ENCODE assay signal across 8 cellular contexts in the genomic region with DNA sequence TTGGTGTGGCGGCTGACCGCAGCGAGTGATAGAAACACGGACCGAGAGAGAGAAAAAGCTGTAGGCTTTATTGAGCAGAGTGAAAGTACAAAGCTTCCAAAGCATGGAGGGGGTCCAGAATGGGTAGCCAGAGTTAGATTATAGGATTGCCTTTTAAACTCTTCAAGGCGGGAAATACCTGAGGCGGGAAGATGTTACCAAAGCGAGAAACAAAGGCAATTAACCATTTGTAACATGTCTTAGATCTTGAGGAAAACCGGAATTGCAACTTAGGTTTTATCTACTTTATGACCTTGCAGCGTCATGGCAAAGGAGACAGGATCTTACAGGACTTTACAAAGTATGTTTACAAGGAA.
DNase-seq lines count a peak whose midpoint lies in the region; ATAC-seq, FAIRE-seq and TF ChIP-seq lines count a peak whose summit lies in the region.
"Not testable (repeated sequence)": the region's sequence is repeated elsewhere in the genome, so short reads cannot be mapped to it uniquely, and the experiment has no call there.

No MANE protein-coding gene starts in this region.

- H3K79me1 ChIP-seq in mesenchymal stem cell (replicated peaks; ENCODE audit: low read length, poor library complexity, severe bottlenecking) = not testable (repeated sequence)

- TF ChIP-seq EP300 in suprapubic skin (IDR thresholded peaks at IDR 0.05) = not testable (repeated sequence)

- not testable (repeated sequence) for H3K9me3 ChIP-seq in CD4-positive, alpha-beta T cell (ENCODE audit: control insufficient read depth, low read length); Karpas-422 (ENCODE audit: low read length); WERI-Rb-1 (ENCODE audit: severe bottlenecking); mesenchymal stem cell (ENCODE audit: control insufficient read depth, low read length); pancreas; suprapubic skin

- DNase-seq in CD4-positive, alpha-beta T cell; Karpas-422; WERI-Rb-1; activated naive CD4-positive, alpha-beta T cell treated with anti-CD3 and anti-CD28 coated beads, Interleukin-2, amount 10 ng/mL, durations not matched to agents 7 days and 5 days; effector memory CD8-positive, alpha-beta T cell; mesenchymal stem cell; pancreas; suprapubic skin (ENCODE audit: low spot score in 2 of 2): not testable (repeated sequence)

- ATAC-seq in CD4-positive, alpha-beta T cell (ENCODE audit: poor library complexity); effector memory CD8-positive, alpha-beta T cell (replicated peaks): not testable (repeated sequence)
- ATAC-seq in pancreas = peak in 2 of 4 donors; percentile 10 to 21

- H3K4me3 Mint-ChIP-seq in CD4-positive, alpha-beta T cell = peak overlapping the region; percentile 78
- H3K4me3 Mint-ChIP-seq in activated naive CD4-positive, alpha-beta T cell treated with anti-CD3 and anti-CD28 coated beads, Interleukin-2, amount 10 ng/mL, durations not matched to agents 7 days and 5 days = not testable (repeated sequence)
- peak overlapping the region; percentile 86 to 100 for H3K4me3 Mint-ChIP-seq in effector memory CD8-positive, alpha-beta T cell

- H3K36me3 ChIP-seq in Karpas-422 (ENCODE audit: insufficient read depth, low read length); WERI-Rb-1; mesenchymal stem cell (ENCODE audit: control insufficient read depth in 1 of 2, insufficient read depth in 2 of 2, low read depth in 1 of 2, low read length in 2 of 2); pancreas; suprapubic skin: not testable (repeated sequence)

- TF ChIP-seq POLR2A in suprapubic skin (IDR thresholded peaks at IDR 0.05) = not testable (repeated sequence)

- H3K14ac ChIP-seq in mesenchymal stem cell (ENCODE audit: low read length in 2 of 2) = not testable (repeated sequence)

- not testable (repeated sequence) for H3K4me1 ChIP-seq in Karpas-422 (ENCODE audit: low read length); mesenchymal stem cell (ENCODE audit: control insufficient read depth, insufficient read depth, low read depth, low read length)
- H3K4me1 ChIP-seq in pancreas (peaks cover 0 to 18% (median 4%) of the 10 kb centered on the region in 3 donors), suprapubic skin (peaks cover 13% of the 10 kb centered on the region)

- H3K9me2 ChIP-seq in Karpas-422 (replicated peaks; ENCODE audit: insufficient read depth, low read length) = not testable (repeated sequence)

- not testable (repeated sequence) for H4K8ac ChIP-seq in mesenchymal stem cell (ENCODE audit: low read length)

- H2AK5ac ChIP-seq in mesenchymal stem cell (ENCODE audit: low read length, severe bottlenecking) = not testable (repeated sequence)

- H2BK12ac ChIP-seq in mesenchymal stem cell (ENCODE audit: low read length in 2 of 2) = peak overlapping the region in 1 of 2 experiments; percentile 21

- CTCF ChIA-PET in CD4-positive, alpha-beta T cell (lab: Charles Lee) = interaction anchor here (0.7 to 3.8 kb wide), 29 partner anchors 9 to 227 kb away, joined by 3 to 34 read pairs (median 6); a partner anchor contains a TSS
- CTCF ChIA-PET in activated naive CD4-positive, alpha-beta T cell treated with anti-CD3 and anti-CD28 coated beads, Interleukin-2, amount 10 ng/mL, durations not matched to agents 7 days and 5 days (lab: Charles Lee) = interaction anchor here (0.7 to 5.7 kb wide), 29 partner anchors 9 to 419 kb away, joined by 3 to 182 read pairs (median 5); a partner anchor contains a TSS

- H3K23ac ChIP-seq in mesenchymal stem cell (ENCODE audit: low read length in 2 of 2) = not testable (repeated sequence)

- not testable (repeated sequence) for H3K36me3 Mint-ChIP-seq in CD4-positive, alpha-beta T cell (ENCODE audit: low read depth); activated naive CD4-positive, alpha-beta T cell treated with anti-CD3 and anti-CD28 coated beads, Interleukin-2, amount 10 ng/mL, durations not matched to agents 7 days and 5 days
- H3K36me3 Mint-ChIP-seq in effector memory CD8-positive, alpha-beta T cell (ENCODE audit: insufficient read depth) = peaks cover 47% of the 10 kb centered on the region

- H3K18ac ChIP-seq in mesenchymal stem cell (ENCODE audit: low read depth in 1 of 2, low read length in 2 of 2) = peak overlapping the region in 1 of 2 experiments; percentile 15

- H3K4me2 ChIP-seq in Karpas-422 (ENCODE audit: low read depth, low read length, poor library complexity, severe bottlenecking) = peak overlapping the region; percentile 20
- not testable (repeated sequence) for H3K4me2 ChIP-seq in mesenchymal stem cell (ENCODE audit: low read length, poor library complexity, severe bottlenecking)

- POLR2A ChIA-PET in CD4-positive, alpha-beta T cell (lab: Charles Lee) = interaction anchor here (0.8 to 2.3 kb wide), 7 partner anchors 9 to 121 kb away, joined by 3 to 11 read pairs (median 4); no protein-coding TSS in a partner anchor

- peaks cover 44% of the 10 kb centered on the region for H3K4me1 Mint-ChIP-seq in CD4-positive, alpha-beta T cell (ENCODE audit: low read depth)
- H3K4me1 Mint-ChIP-seq in activated naive CD4-positive, alpha-beta T cell treated with anti-CD3 and anti-CD28 coated beads, Interleukin-2, amount 10 ng/mL, durations not matched to agents 7 days and 5 days = peaks cover 39% of the 10 kb centered on the region
- peaks cover 45 to 66% of the 10 kb centered on the region in 2 donors for H3K4me1 Mint-ChIP-seq in effector memory CD8-positive, alpha-beta T cell (ENCODE audit: low read depth in 2 of 2)

- peak overlapping the region; percentile 84 for H3K27ac Mint-ChIP-seq in CD4-positive, alpha-beta T cell
- H3K27ac Mint-ChIP-seq in activated naive CD4-positive, alpha-beta T cell treated with anti-CD3 and anti-CD28 coated beads, Interleukin-2, amount 10 ng/mL, durations not matched to agents 7 days and 5 days = peak overlapping the region; percentile 2
- peak overlapping the region; percentile 88 to 99 for H3K27ac Mint-ChIP-seq in effector memory CD8-positive, alpha-beta T cell

- intact Hi-C loops in CD4-positive, alpha-beta T cell (cut with DNase I, micrococcal nuclease) = loop anchor here in 1 of 2 experiments (5.0 kb wide), 1 partner anchor 119 kb away; no protein-coding TSS in a partner anchor
- intact Hi-C loops in pancreas (cut with DNase I) = not testable (repeated sequence)

- H2AFZ ChIP-seq in Karpas-422 (ENCODE audit: low read length) (peak overlapping the region; percentile 98), mesenchymal stem cell (ENCODE audit: low read depth, low read length) (peak overlapping the region; percentile 54)

- not testable (repeated sequence) for H3K27ac ChIP-seq in CD4-positive, alpha-beta T cell (ENCODE audit: low read depth, low read length); Karpas-422 (ENCODE audit: low read length); mesenchymal stem cell (ENCODE audit: low read length, poor library complexity, severe bottlenecking); suprapubic skin
- H3K27ac ChIP-seq in WERI-Rb-1 (peak overlapping the region; percentile 27; the same call in 1 of the 2 replicates), pancreas (peak overlapping the region in 3 of 4 donors; percentile 26 to 60 (median 41))

- H2BK5ac ChIP-seq in mesenchymal stem cell (ENCODE audit: low read depth, low read length, poor library complexity, severe bottlenecking) = not testable (repeated sequence)

- H3K9ac ChIP-seq in Karpas-422 (ENCODE audit: low read length) = peak overlapping the region; percentile 18; the same call in 1 of the 2 replicates
- peak overlapping the region; percentile 25 for H3K9ac ChIP-seq in mesenchymal stem cell (ENCODE audit: low read length)

- not testable (repeated sequence) for FAIRE-seq in pancreas (lab: Jason Lieb, UNC)

- not testable (repeated sequence) for H3K27me3 Mint-ChIP-seq in CD4-positive, alpha-beta T cell; activated naive CD4-positive, alpha-beta T cell treated with anti-CD3 and anti-CD28 coated beads, Interleukin-2, amount 10 ng/mL, durations not matched to agents 7 days and 5 days; effector memory CD8-positive, alpha-beta T cell

- H4K20me1 ChIP-seq in Karpas-422 (ENCODE audit: insufficient read depth, low read depth, low read length) = not testable (repeated sequence)

- not testable (repeated sequence) for H2BK120ac ChIP-seq in mesenchymal stem cell (ENCODE audit: low read depth, low read length)

- not testable (repeated sequence) for H3K27me3 ChIP-seq in CD4-positive, alpha-beta T cell (ENCODE audit: control insufficient read depth, insufficient read depth, low read length); Karpas-422 (ENCODE audit: low read length); WERI-Rb-1 (ENCODE audit: insufficient read depth, low read depth, severe bottlenecking); mesenchymal stem cell (ENCODE audit: control insufficient read depth in 1 of 2, insufficient read depth in 1 of 2, low read length in 2 of 2); pancreas; suprapubic skin

- H2BK15ac ChIP-seq in mesenchymal stem cell (ENCODE audit: low read depth, poor library complexity, severe bottlenecking) = not testable (repeated sequence)

- not testable (repeated sequence) for TF ChIP-seq CTCF in CD4-positive, alpha-beta T cell (IDR thresholded peaks at IDR 0.05); WERI-Rb-1 (IDR thresholded peaks at IDR 0.05; ENCODE audit: low read depth, low read length); pancreas (IDR thresholded peaks at IDR 0.05); suprapubic skin (IDR thresholded peaks at IDR 0.05)

- H3K79me2 ChIP-seq in Karpas-422 (ENCODE audit: low read length) = not testable (repeated sequence)

- WGBS in mesenchymal stem cell = 76% methylated on average over 10 of the region's 10 CpGs
- 50% methylated on average over 10 of the region's 10 CpGs for WGBS in pancreas, 2 donors
- WGBS in suprapubic skin = 67% methylated on average over 10 of the region's 10 CpGs

- not testable (repeated sequence) for H3K4ac ChIP-seq in mesenchymal stem cell (ENCODE audit: low read depth in 1 of 2, low read length in 2 of 2)

- not testable (repeated sequence) for H4K91ac ChIP-seq in mesenchymal stem cell (ENCODE audit: low read length)

- H3K4me3 ChIP-seq in Karpas-422 (ENCODE audit: low read length) (peak overlapping the region; percentile 5; the same call in 1 of the 2 replicates), pancreas (peak overlapping the region in 1 of 4 donors; percentile 11), suprapubic skin (peak overlapping the region; percentile 6)
- H3K4me3 ChIP-seq in WERI-Rb-1 (ENCODE audit: low read depth, low read length); mesenchymal stem cell (ENCODE audit: insufficient read depth in 1 of 2, low read depth in 1 of 2, low read length in 2 of 2): not testable (repeated sequence)

- not testable (repeated sequence) for H3K9me3 Mint-ChIP-seq in CD4-positive, alpha-beta T cell; activated naive CD4-positive, alpha-beta T cell treated with anti-CD3 and anti-CD28 coated beads, Interleukin-2, amount 10 ng/mL, durations not matched to agents 7 days and 5 days; effector memory CD8-positive, alpha-beta T cell

Comparison
In these comparisons a context has a peak if more than half of its experiments do, and no peak if none do; other contexts are left out.
1. H3K27ac Mint-ChIP-seq: peak in every context shown above with its lines; median percentile 94 in effector memory CD8-positive, alpha-beta T cell; 84 in CD4-positive, alpha-beta T cell; 2 in activated naive CD4-positive, alpha-beta T cell treated with anti-CD3 and anti-CD28 coated beads, Interleukin-2, amount 10 ng/mL, durations not matched to agents 7 days and 5 days.